In genomic region chr13:113398963-113399754, GRCh38 we compare ENCODE assay signal across 17 cellular contexts. TPM values are rescaled to one million over a fixed set of nuclear protein-coding genes. Genes with fewer than 3 reads are reported as not detected.
DNase-seq lines count a peak whose midpoint lies in the region; ATAC-seq and TF ChIP-seq lines count a peak whose summit lies in the region.
"Had no signal": no experiment of that assay in that cellular context is flagged by ENCODE, and none has a peak within 500 bp of the region (broad histone marks: within the 10 kb centered on the region; RNA-seq: fewer than 3 reads in every experiment).

No MANE protein-coding gene starts in this region.

- H4K8ac ChIP-seq in H9 (replicated peaks; ENCODE audit: insufficient read length, low read depth, low read length) = no peak overlapping the region

- no peak overlapping the region for H2AK5ac ChIP-seq in H9 (ENCODE audit: insufficient read length, low read length)

- no peak overlapping the region for H2BK12ac ChIP-seq in H9 (ENCODE audit: insufficient read length, low read depth, low read length)

- no peak overlapping the region for H3K4me3 ChIP-seq in A673 (ENCODE audit: low read depth, low read length, poor library complexity, severe bottlenecking)
- H3K4me3 ChIP-seq: left lung, prostate gland, tibial nerve had no signal

- no peak overlapping the region for H3K4me2 ChIP-seq in H9 (ENCODE audit: insufficient read depth, insufficient read length, low read length)

- no peaks in the 10 kb centered on the region for H3K79me1 ChIP-seq in H9 (ENCODE audit: insufficient read depth, low read depth, low read length, poor library complexity, severe bottlenecking)

- H2BK15ac ChIP-seq in H9 (ENCODE audit: low read depth, low read length) = no peak overlapping the region

- H3K9ac ChIP-seq in H9 (ENCODE audit: extremely low read depth, insufficient read length, low read length) = no peak overlapping the region

- no peaks in the 10 kb centered on the region for H3K9me3 Mint-ChIP-seq in H9
- no peaks in the 10 kb centered on the region for H3K9me3 Mint-ChIP-seq in activated T-helper 2 cell treated with anti-CD3 and anti-CD28 coated beads, Interferon-gamma antibody, Interleukin-2, Interleukin-4, amounts not matched to agents 10 μg/mL and 5 μg/mL and 100 μg/mL, durations not matched to agents 14 hours and 24 hours and 36 hours
- H3K9me3 Mint-ChIP-seq in activated T-cell treated with anti-CD3 and anti-CD28 coated beads, Interleukin-2, amount 50 U/mL, for 4 hours = no peaks in the 10 kb centered on the region

- BruUV-seq in A673 (replicated peaks; lab: Mats Ljungman, UMichigan) = no TSS peak

- no peak overlapping the region for H2BK20ac ChIP-seq in H9 (ENCODE audit: low read depth, low read length, poor library complexity, severe bottlenecking)

- WGBS in H9 (ENCODE audit: extremely low coverage, insufficient read length, low lambda C conversion rate) = no CpG with 5 or more reads among the region's 19 CpGs

- CTCF ChIA-PET in A673 (lab: Charles Lee) = interaction anchor here (0.9 to 1.1 kb wide), 2 partner anchors 12 to 13 kb away, joined by 3 to 7 read pairs; no protein-coding TSS in a partner anchor

- no peaks in the 10 kb centered on the region; the same call in 1 of the 2 replicates for H3K27me3 Mint-ChIP-seq in H9 (ENCODE audit: low read depth)
- no peaks in the 10 kb centered on the region for H3K27me3 Mint-ChIP-seq in activated T-helper 2 cell treated with anti-CD3 and anti-CD28 coated beads, Interferon-gamma antibody, Interleukin-2, Interleukin-4, amounts not matched to agents 10 μg/mL and 5 μg/mL and 100 μg/mL, durations not matched to agents 14 hours and 24 hours and 36 hours (ENCODE audit: low read depth)
- H3K27me3 Mint-ChIP-seq in activated T-cell treated with anti-CD3 and anti-CD28 coated beads, Interleukin-2, amount 50 U/mL, for 4 hours (ENCODE audit: low read depth) = peaks cover 3% of the 10 kb centered on the region

- no peak overlapping the region for H3K18ac ChIP-seq in H9 (ENCODE audit: insufficient read length, low read depth, low read length)

- no peak overlapping the region for H2AFZ ChIP-seq in H9 (ENCODE audit: low read length)

- H3K27ac ChIP-seq in A673 (ENCODE audit: low read depth, low read length, poor library complexity, severe bottlenecking) (no peak overlapping the region), H9 (ENCODE audit: insufficient read length, low read depth, low read length) (no peak overlapping the region)
- H3K27ac ChIP-seq: prostate gland, WERI-Rb-1 had no signal

- H3K27me3 ChIP-seq in A673 (replicated peaks; ENCODE audit: insufficient read depth, low read depth, low read length, poor library complexity) = no peaks in the 10 kb centered on the region
- H3K27me3 ChIP-seq in H9 (ENCODE audit: insufficient read depth, low read length) = no peaks in the 10 kb centered on the region
- H3K27me3 ChIP-seq: BE2C had no signal

- H4K20me1 ChIP-seq in H9 (ENCODE audit: control insufficient read depth, insufficient read depth, insufficient read length) = no peaks in the 10 kb centered on the region

- peak overlapping the region in 2 of 3 experiments; percentile 88; a peak in 3 of 7 replicates for H3K27ac Mint-ChIP-seq in H9
- no peak overlapping the region for H3K27ac Mint-ChIP-seq in activated T-helper 2 cell treated with anti-CD3 and anti-CD28 coated beads, Interferon-gamma antibody, Interleukin-2, Interleukin-4, amounts not matched to agents 10 μg/mL and 5 μg/mL and 100 μg/mL, durations not matched to agents 14 hours and 24 hours and 36 hours

- POLR2A ChIA-PET in A673 (lab: Charles Lee; ENCODE audit: low non-redundant PET) = interaction anchor here (0.6 kb wide), 1 partner anchor 67 kb away, joined by 9 read pairs; no protein-coding TSS in a partner anchor

- H3K9me3 ChIP-seq in A673 (ENCODE audit: low read depth, low read length, poor library complexity, severe bottlenecking) = no peaks in the 10 kb centered on the region
- no peaks in the 10 kb centered on the region for H3K9me3 ChIP-seq in H9 (ENCODE audit: control insufficient read depth, low read depth, low read length)
- H3K9me3 ChIP-seq: BE2C, left lung, prostate gland, tibial nerve had no signal

- no peak overlapping the region for H2BK5ac ChIP-seq in H9 (ENCODE audit: insufficient read length, low read length)

- peaks cover 7% of the 10 kb centered on the region for H3K23me2 ChIP-seq in H9 (ENCODE audit: insufficient read length, low read depth, low read length, poor library complexity, severe bottlenecking)

- H3K14ac ChIP-seq in H9 (ENCODE audit: insufficient read depth, low read length) = no peak overlapping the region; the same call in 1 of the 2 replicates

- ATAC-seq in GM19395 (IDR thresholded peaks at IDR 0.05; ENCODE audit: unreplicated experiment) = no peak
- ATAC-seq in activated T-cell treated with anti-CD3 and anti-CD28 coated beads, Interleukin-2, amount 50 U/mL, for 4 hours = no peak
- ATAC-seq: left lung had no signal

- no peak overlapping the region for H4K91ac ChIP-seq in H9 (ENCODE audit: insufficient read length, low read depth, low read length)

- H3K4me1 Mint-ChIP-seq in H9 = peaks cover 17 to 18% of the 10 kb centered on the region in 2 experiments
- H3K4me1 Mint-ChIP-seq in activated T-helper 2 cell treated with anti-CD3 and anti-CD28 coated beads, Interferon-gamma antibody, Interleukin-2, Interleukin-4, amounts not matched to agents 10 μg/mL and 5 μg/mL and 100 μg/mL, durations not matched to agents 14 hours and 24 hours and 36 hours (ENCODE audit: low read depth) = no peaks in the 10 kb centered on the region
- peaks cover 1% of the 10 kb centered on the region for H3K4me1 Mint-ChIP-seq in activated T-cell treated with anti-CD3 and anti-CD28 coated beads, Interleukin-2, amount 50 U/mL, for 4 hours (ENCODE audit: low read depth)

- TF ChIP-seq CTCF in A673 (conservative IDR thresholded peaks at IDR 0.05; ENCODE audit: low read depth, low read length) (no peak), H9 (conservative IDR thresholded peaks at IDR 0.05) (no peak)

- H3K36me3 ChIP-seq in A673 (ENCODE audit: insufficient read depth, low read length, poor library complexity, severe bottlenecking) = no peaks in the 10 kb centered on the region
- H3K36me3 ChIP-seq: BE2C, left lung, prostate gland, tibial nerve, WERI-Rb-1 had no signal

- no peak overlapping the region for H3K4ac ChIP-seq in H9 (ENCODE audit: low read depth, low read length)

- no peak overlapping the region for H3K23ac ChIP-seq in H9 (ENCODE audit: insufficient read length, low read depth, low read length)

- no peak overlapping the region for H3K4me3 Mint-ChIP-seq in H9
- H3K4me3 Mint-ChIP-seq in activated T-helper 2 cell treated with anti-CD3 and anti-CD28 coated beads, Interferon-gamma antibody, Interleukin-2, Interleukin-4, amounts not matched to agents 10 μg/mL and 5 μg/mL and 100 μg/mL, durations not matched to agents 14 hours and 24 hours and 36 hours (ENCODE audit: low read depth) = no peak overlapping the region
- H3K4me3 Mint-ChIP-seq in activated T-cell treated with anti-CD3 and anti-CD28 coated beads, Interleukin-2, amount 50 U/mL, for 4 hours = no peak overlapping the region

- peaks cover 10% of the 10 kb centered on the region for H3K4me1 ChIP-seq in A673 (ENCODE audit: insufficient read depth, low read length, poor library complexity, severe bottlenecking)
- H3K4me1 ChIP-seq in H9 (ENCODE audit: insufficient read depth, low read length) = no peaks in the 10 kb centered on the region
- H3K4me1 ChIP-seq: BE2C, prostate gland had no signal

- peak; percentile 79 for DNase-seq in A673 (ENCODE audit: low spot score)
- peak; percentile 29 for DNase-seq in H9
- DNase-seq in brain pericyte (ENCODE audit: low read depth, low spot score) = peak; percentile 41
- DNase-seq in mesenteric fat pad (ENCODE audit: low spot score) = peak; percentile 86
- no peak for DNase-seq in activated T-helper 2 cell treated with anti-CD3 and anti-CD28 coated beads, Interferon-gamma antibody, Interleukin-2, Interleukin-4, amounts not matched to agents 10 μg/mL and 5 μg/mL and 100 μg/mL, durations not matched to agents 14 hours and 24 hours and 36 hours (ENCODE audit: low spot score)
- DNase-seq in activated T-cell treated with anti-CD3 and anti-CD28 coated beads, Interleukin-2, amount 50 U/mL, for 4 hours = no peak
- no peak for DNase-seq in NCI-H1436 (lab: John Stamatoyannopoulos, UW)
- DNase-seq: BE2C; central memory CD4-positive, alpha-beta T cell; GF-D8; NCI-H187 treated with DMSO at 0.1 percent for 48 hours; WERI-Rb-1 had no signal

- H3T11ph ChIP-seq in H9 (ENCODE audit: low read length) = no peak overlapping the region

- no peaks in the 10 kb centered on the region for H3K36me3 Mint-ChIP-seq in H9 (ENCODE audit: insufficient read depth in 1 of 3, low read depth in 3 of 3)
- no peaks in the 10 kb centered on the region for H3K36me3 Mint-ChIP-seq in activated T-helper 2 cell treated with anti-CD3 and anti-CD28 coated beads, Interferon-gamma antibody, Interleukin-2, Interleukin-4, amounts not matched to agents 10 μg/mL and 5 μg/mL and 100 μg/mL, durations not matched to agents 14 hours and 24 hours and 36 hours (ENCODE audit: low read depth)
- no peaks in the 10 kb centered on the region for H3K36me3 Mint-ChIP-seq in activated T-cell treated with anti-CD3 and anti-CD28 coated beads, Interleukin-2, amount 50 U/mL, for 4 hours (ENCODE audit: insufficient read depth)

- intact Hi-C loops in A673 (cut with micrococcal nuclease; ENCODE audit: unreplicated experiment) = no loop called here
- intact Hi-C loops in activated T-helper 2 cell treated with anti-CD3 and anti-CD28 coated beads, Interferon-gamma antibody, Interleukin-2, Interleukin-4, amounts not matched to agents 10 μg/mL and 5 μg/mL and 100 μg/mL, durations not matched to agents 14 hours and 24 hours and 36 hours (cut with micrococcal nuclease) = no loop called here

- no peak overlapping the region for H4K5ac ChIP-seq in H9 (ENCODE audit: insufficient read length, low read depth, low read length)

- no peaks in the 10 kb centered on the region for H3K79me2 ChIP-seq in H9 (ENCODE audit: insufficient read depth, low read length)

- H3K56ac ChIP-seq in H9 (ENCODE audit: insufficient read length, low read depth, low read length) = no peak overlapping the region

- no peak overlapping the region for H2BK120ac ChIP-seq in H9 (ENCODE audit: low read depth, low read length, poor library complexity, severe bottlenecking)

RNA-seq across cellular contexts. Expression of gene GRTP1, which starts 35.2 kb away (rescaled TPM):
- 5.3 and 9.6 TPM in 2 replicates for total RNA-seq in A673 (2021)
- 54.8 and 55.0 TPM in 2 replicates for total RNA-seq in H9 (2021)
- total RNA-seq in mesenteric fat pad = 3.1 TPM
- total RNA-seq in activated T-helper 2 cell treated with anti-CD3 and anti-CD28 coated beads, Interferon-gamma antibody, Interleukin-2, Interleukin-4, amounts not matched to agents 10 μg/mL and 5 μg/mL and 100 μg/mL, durations not matched to agents 14 hours and 24 hours and 36 hours = not detected in 2 replicates
- under 1 TPM; 0.19 to 0.40 (median 0.38) TPM for total RNA-seq in activated T-cell treated with anti-CD3 and anti-CD28 coated beads, Interleukin-2, amount 50 U/mL, for 4 hours
- total RNA-seq: RPMI7951 had no signal

RNA-seq across cellular contexts. Expression of gene ADPRHL1, which starts 54.1 kb away (rescaled TPM):
- total RNA-seq in A673 (2021) (3.9 and 4.4 TPM in 2 replicates), H9 (2021) (2.7 and 2.8 TPM in 2 replicates), mesenteric fat pad (2.1 TPM)
- total RNA-seq in activated T-helper 2 cell treated with anti-CD3 and anti-CD28 coated beads, Interferon-gamma antibody, Interleukin-2, Interleukin-4, amounts not matched to agents 10 μg/mL and 5 μg/mL and 100 μg/mL, durations not matched to agents 14 hours and 24 hours and 36 hours = 0.64 TPM in 2 replicates
- under 1 TPM; 0.54 to 0.81 (median 0.79) TPM for total RNA-seq in activated T-cell treated with anti-CD3 and anti-CD28 coated beads, Interleukin-2, amount 50 U/mL, for 4 hours
- total RNA-seq: RPMI7951 had no signal

Comparison
In these comparisons a context has a peak if more than half of its experiments do, and no peak if none do; other contexts are left out.
1. DNase-seq: peak in A673 (single experiment), H9 (single experiment), brain pericyte (single experiment) and mesenteric fat pad (single experiment); none in activated T-helper 2 cell treated with anti-CD3 and anti-CD28 coated beads, Interferon-gamma antibody, Interleukin-2, Interleukin-4, amounts not matched to agents 10 μg/mL and 5 μg/mL and 100 μg/mL, durations not matched to agents 14 hours and 24 hours and 36 hours (single experiment), activated T-cell treated with anti-CD3 and anti-CD28 coated beads, Interleukin-2, amount 50 U/mL, for 4 hours (single experiment) and NCI-H1436 (single experiment).